Comparison of ENCODE assay signal across 9 cellular contexts in genomic region chr16:67530013-67530939, GRCh38. TPM values are rescaled to one million over a fixed set of nuclear protein-coding genes. Genes with fewer than 3 reads are reported as not detected.
DNase-seq lines count a peak whose midpoint lies in the region; ATAC-seq, FAIRE-seq and TF ChIP-seq lines count a peak whose summit lies in the region.
"Had no signal": no experiment of that assay in that cellular context is flagged by ENCODE, and none has a peak within 500 bp of the region (broad histone marks: within the 10 kb centered on the region; RNA-seq: fewer than 3 reads in every experiment).

No MANE protein-coding gene starts in this region.

- TF ChIP-seq CTCF in endothelial cell of umbilical vein (IDR thresholded peaks at IDR 0.05; ENCODE audit: extremely low read depth in 1 of 2, insufficient read depth in 1 of 2, low read depth in 1 of 2, low read length in 2 of 2): no peak
- TF ChIP-seq CTCF in thoracic aorta (IDR thresholded peaks at IDR 0.05): no peak

- peak overlapping the region; percentile 83 for H2AK5ac ChIP-seq in mesenchymal stem cell (ENCODE audit: low read length, severe bottlenecking)

- H3K23ac ChIP-seq in mesenchymal stem cell (ENCODE audit: low read length in 2 of 2): peak overlapping the region in 1 of 2 experiments; percentile 96

- peak; percentile 69 for ATAC-seq in thoracic aorta (ENCODE audit: insufficient number of reproducible peaks, low FRiP score, low read depth)

- H3K14ac ChIP-seq in mesenchymal stem cell (ENCODE audit: low read length in 2 of 2): peak overlapping the region in 1 of 2 experiments; percentile 99

- DNase-seq in EL (peak; percentile 82), H7 (peak; percentile 88), SK-N-MC (ENCODE audit: low read depth, low spot score) (no peak), endothelial cell of umbilical vein (ENCODE audit: low read depth, low spot score) (peak; percentile 48), mesenchymal stem cell (peak; percentile 87), thoracic aorta (ENCODE audit: low spot score) (peak; percentile 62), MV-4-11 (lab: John Stamatoyannopoulos, UW) (no peak)
- no peak for DNase-seq in stimulated activated CD4-positive, alpha-beta T cell treated with anti-CD3 and anti-CD28 coated beads, Interleukin-1b, Interleukin-23, amount 100 ng/mL, for 48 hours

- H2BK12ac ChIP-seq in mesenchymal stem cell (ENCODE audit: low read length in 2 of 2): peak overlapping the region; percentile 69 to 93

- no TSS peak for BruUV-seq in endothelial cell of umbilical vein (replicated peaks; lab: Mats Ljungman, UMichigan)

- H3K4me2 ChIP-seq in endothelial cell of umbilical vein (ENCODE audit: insufficient read depth, low read length) (peak overlapping the region; percentile 96), mesenchymal stem cell (ENCODE audit: low read length, poor library complexity, severe bottlenecking) (peak overlapping the region; percentile 97)

- CTCF ChIA-PET in endothelial cell of umbilical vein (lab: Charles Lee): interaction anchor here (0.8 to 3.0 kb wide), 9 partner anchors 9 to 304 kb away, joined by 3 to 35 read pairs (median 5); partner anchors contain the start of genes ATP6V0D1 and CARMIL2

- no peaks in the 10 kb centered on the region for H4K20me1 ChIP-seq in endothelial cell of umbilical vein (replicated peaks; ENCODE audit: control insufficient read depth, extremely low read depth, insufficient read depth, low read length)

- H3K9ac ChIP-seq in SK-N-MC (ENCODE audit: insufficient read length) (no peak overlapping the region), endothelial cell of umbilical vein (replicated peaks; ENCODE audit: extremely low read depth, insufficient read depth, low read length) (peak overlapping the region; percentile 85), mesenchymal stem cell (ENCODE audit: low read length) (peak overlapping the region; percentile 96)

- peak overlapping the region; percentile 78 to 98 for H3K18ac ChIP-seq in mesenchymal stem cell (ENCODE audit: low read depth in 1 of 2, low read length in 2 of 2)

- H2BK5ac ChIP-seq in mesenchymal stem cell (ENCODE audit: low read depth, low read length, poor library complexity, severe bottlenecking): peak overlapping the region; percentile 12

- H2BK120ac ChIP-seq in mesenchymal stem cell (ENCODE audit: low read depth, low read length): peak overlapping the region; percentile 89

- peak overlapping the region; percentile 63 for H3K4me3 ChIP-seq in H7 (ENCODE audit: insufficient read depth, low read depth, low read length)
- H3K4me3 ChIP-seq in SK-N-MC: peak overlapping the region; percentile 79
- H3K4me3 ChIP-seq in endothelial cell of umbilical vein (replicated peaks in 1 of 3; ENCODE audit: insufficient read depth in 1 of 3, low read depth in 1 of 3, low read length in 3 of 3): peak overlapping the region; percentile 55 to 85 (median 77)
- H3K4me3 ChIP-seq in mesenchymal stem cell (ENCODE audit: insufficient read depth in 1 of 2, low read depth in 1 of 2, low read length in 2 of 2): peak overlapping the region; percentile 87 to 96
- peak overlapping the region; percentile 99 for H3K4me3 ChIP-seq in thoracic aorta

- peak overlapping the region; percentile 94 to 99 for H3K4ac ChIP-seq in mesenchymal stem cell (ENCODE audit: low read depth in 1 of 2, low read length in 2 of 2)

- POLR2A ChIA-PET in endothelial cell of umbilical vein (lab: Charles Lee): interaction anchor here (1.2 kb wide), 1 partner anchor 7 kb away, joined by 6 read pairs; no protein-coding TSS in a partner anchor

- H4K8ac ChIP-seq in mesenchymal stem cell (ENCODE audit: low read length): peak overlapping the region; percentile 79

- H3K4me1 ChIP-seq in endothelial cell of umbilical vein (ENCODE audit: control insufficient read depth, extremely low read depth, insufficient read depth, low read length) (peaks cover 15% of the 10 kb centered on the region), mesenchymal stem cell (ENCODE audit: control insufficient read depth, insufficient read depth, low read depth, low read length) (peaks cover 37% of the 10 kb centered on the region), thoracic aorta (ENCODE audit: control insufficient read depth in 1 of 2, low read depth in 2 of 2) (peaks cover 29 to 44% of the 10 kb centered on the region in 2 donors)

- H3K9me3 ChIP-seq in SK-N-MC (ENCODE audit: low read depth, low read length): no peaks in the 10 kb centered on the region
- H3K9me3 ChIP-seq in endothelial cell of umbilical vein (replicated peaks; ENCODE audit: control insufficient read depth, insufficient read depth, low read length): no peaks in the 10 kb centered on the region
- no peaks in the 10 kb centered on the region for H3K9me3 ChIP-seq in mesenchymal stem cell (ENCODE audit: control insufficient read depth, low read length)
- H3K9me3 ChIP-seq in thoracic aorta: no peaks in the 10 kb centered on the region

- H3K79me1 ChIP-seq in mesenchymal stem cell (replicated peaks; ENCODE audit: low read length, poor library complexity, severe bottlenecking): peaks cover 14% of the 10 kb centered on the region

- H2AFZ ChIP-seq in endothelial cell of umbilical vein (ENCODE audit: low read depth, low read length): peak overlapping the region; percentile 80
- no peak overlapping the region for H2AFZ ChIP-seq in mesenchymal stem cell (ENCODE audit: low read depth, low read length)

- 8% methylated on average over 46 of the region's 48 CpGs for WGBS in mesenchymal stem cell

- peak overlapping the region; percentile 71 for H2BK15ac ChIP-seq in mesenchymal stem cell (ENCODE audit: low read depth, poor library complexity, severe bottlenecking)

- no peaks in the 10 kb centered on the region for H3K9me1 ChIP-seq in endothelial cell of umbilical vein (replicated peaks; ENCODE audit: control insufficient read depth, extremely low read depth, insufficient read depth, low read length)

- no peak overlapping the region for H3K27ac ChIP-seq in SK-N-MC
- H3K27ac ChIP-seq in endothelial cell of umbilical vein (ENCODE audit: insufficient read depth, low read depth, low read length): peak overlapping the region; percentile 76
- H3K27ac ChIP-seq in mesenchymal stem cell (ENCODE audit: low read length, poor library complexity, severe bottlenecking): peak overlapping the region; percentile 43
- H3K27ac ChIP-seq in thoracic aorta: peak overlapping the region; percentile 94 to 98

- intact Hi-C loops in endothelial cell of umbilical vein (cut with micrococcal nuclease): no loop called here

- FAIRE-seq in endothelial cell of umbilical vein (lab: Jason Lieb, UNC): peak; percentile 35
- FAIRE-seq: colon had no signal

- H3K79me2 ChIP-seq in endothelial cell of umbilical vein (ENCODE audit: control insufficient read depth, insufficient read depth, low read length): peaks cover 46% of the 10 kb centered on the region

- dilution Hi-C loops in endothelial cell of umbilical vein (cut with MboI; ENCODE audit: extremely low pct_ligation_motif_present, low sequenced_read_pairs): no loop called here

- no peaks in the 10 kb centered on the region for H3K36me3 ChIP-seq in H7 (replicated peaks; ENCODE audit: control insufficient read depth, insufficient read depth, low read length)
- no peaks in the 10 kb centered on the region for H3K36me3 ChIP-seq in SK-N-MC (ENCODE audit: insufficient read depth, low read length)
- no peaks in the 10 kb centered on the region for H3K36me3 ChIP-seq in endothelial cell of umbilical vein (ENCODE audit: control insufficient read depth in 2 of 2, extremely low read depth in 1 of 2, insufficient read depth in 2 of 2, low read length in 2 of 2)
- peaks cover 3 to 12% of the 10 kb centered on the region in 2 experiments for H3K36me3 ChIP-seq in mesenchymal stem cell (ENCODE audit: control insufficient read depth in 1 of 2, insufficient read depth in 2 of 2, low read depth in 1 of 2, low read length in 2 of 2)
- no peaks in the 10 kb centered on the region for H3K36me3 ChIP-seq in thoracic aorta

- peak; percentile 44 for TF ChIP-seq POLR2A in endothelial cell of umbilical vein (IDR thresholded peaks at IDR 0.05; ENCODE audit: low read depth, low read length)

- H3K27me3 ChIP-seq in H7 (ENCODE audit: control insufficient read depth, insufficient read depth, low read length) (peaks cover 61% of the 10 kb centered on the region), endothelial cell of umbilical vein (ENCODE audit: control insufficient read depth in 2 of 2, insufficient read depth in 2 of 2, low read length in 2 of 2) (no peaks in the 10 kb centered on the region), mesenchymal stem cell (ENCODE audit: control insufficient read depth in 1 of 2, insufficient read depth in 1 of 2, low read length in 2 of 2) (no peaks in the 10 kb centered on the region), thoracic aorta (replicated peaks; ENCODE audit: insufficient read depth) (no peaks in the 10 kb centered on the region)

- peak overlapping the region; percentile 83 for H4K91ac ChIP-seq in mesenchymal stem cell (ENCODE audit: low read length)

RNA-seq across cellular contexts. Expression of gene RIPOR1, which starts 1.6 kb away (rescaled TPM):
- 8.5 and 9.5 TPM in 2 replicates for total RNA-seq in H7 (2014; rRNA removed; shearing (Covaris generic))
- total RNA-seq in endothelial cell of umbilical vein: 137 and 144 TPM in 2 replicates
- 41.6 and 45.3 TPM in 2 replicates for polyA plus RNA-seq in endothelial cell of umbilical vein
- 29.3 and 37.8 TPM in 2 replicates for polyA plus RNA-seq in endothelial cell of umbilical vein (2011; cell fraction: cytosol; rRNA removed)
- polyA plus RNA-seq in endothelial cell of umbilical vein (2011; cell fraction: nucleus; rRNA removed): 161 and 168 TPM in 2 replicates
- 90.7 and 108 TPM in 2 replicates for polyA plus RNA-seq in endothelial cell of umbilical vein (2012)
- polyA minus RNA-seq in endothelial cell of umbilical vein: 46.1 and 61.3 TPM in 2 replicates
- 23.0 TPM for polyA minus RNA-seq in endothelial cell of umbilical vein (2011; cell fraction: cytosol; rRNA and poly(A)+ RNA removed)
- 49.3 and 63.4 TPM in 2 replicates for polyA minus RNA-seq in endothelial cell of umbilical vein (2011; cell fraction: nucleus; rRNA and poly(A)+ RNA removed)
- polyA plus RNA-seq in mesenchymal stem cell (2013, experiment 1 of 2): 59.7 TPM
- 58.4 TPM for polyA plus RNA-seq in mesenchymal stem cell (2013, experiment 2 of 2)
- 100 to 1,000 TPM in 1 of 2 donors, 10 to 100 TPM in 1; 98.0 to 101 TPM for total RNA-seq in thoracic aorta

RNA-seq across cellular contexts. Expression of gene CTCF, which starts 32.0 kb away (rescaled TPM):
- total RNA-seq in H7 (2014; rRNA removed; shearing (Covaris generic)): 35.7 and 42.9 TPM in 2 replicates
- total RNA-seq in endothelial cell of umbilical vein (40.0 and 40.7 TPM in 2 replicates), thoracic aorta (10 to 100 TPM; 23.0 to 26.7 TPM)
- 16.9 and 20.7 TPM in 2 replicates for polyA plus RNA-seq in endothelial cell of umbilical vein
- 27.9 and 31.1 TPM in 2 replicates for polyA plus RNA-seq in endothelial cell of umbilical vein (2011; cell fraction: cytosol; rRNA removed)
- polyA plus RNA-seq in endothelial cell of umbilical vein (2011; cell fraction: nucleus; rRNA removed): 29.5 and 35.6 TPM in 2 replicates
- 26.3 and 34.7 TPM in 2 replicates for polyA plus RNA-seq in endothelial cell of umbilical vein (2012)
- 35.9 and 42.7 TPM in 2 replicates for polyA minus RNA-seq in endothelial cell of umbilical vein
- 32.0 TPM for polyA minus RNA-seq in endothelial cell of umbilical vein (2011; cell fraction: cytosol; rRNA and poly(A)+ RNA removed)
- 21.0 and 28.5 TPM in 2 replicates for polyA minus RNA-seq in endothelial cell of umbilical vein (2011; cell fraction: nucleus; rRNA and poly(A)+ RNA removed)
- polyA plus RNA-seq in mesenchymal stem cell (2013, experiment 1 of 2): 19.8 TPM
- polyA plus RNA-seq in mesenchymal stem cell (2013, experiment 2 of 2): 18.5 TPM

RNA-seq across cellular contexts. Expression of gene AGRP, which starts 46.9 kb away (rescaled TPM):
- total RNA-seq in H7 (2014; rRNA removed; shearing (Covaris generic)): 1.1 TPM in 1 of 2 replicates, not detected in the other
- not detected in 2 replicates for total RNA-seq in endothelial cell of umbilical vein
- not detected in 2 replicates for polyA plus RNA-seq in endothelial cell of umbilical vein
- not detected in 2 replicates for polyA plus RNA-seq in endothelial cell of umbilical vein (2011; cell fraction: cytosol; rRNA removed)
- not detected in 2 replicates for polyA plus RNA-seq in endothelial cell of umbilical vein (2011; cell fraction: nucleus; rRNA removed)
- not detected in 2 replicates for polyA plus RNA-seq in endothelial cell of umbilical vein (2012)
- polyA minus RNA-seq in endothelial cell of umbilical vein: not detected in 2 replicates
- polyA minus RNA-seq in endothelial cell of umbilical vein (2011; cell fraction: cytosol; rRNA and poly(A)+ RNA removed): not detected
- polyA minus RNA-seq in endothelial cell of umbilical vein (2011; cell fraction: nucleus; rRNA and poly(A)+ RNA removed): not detected in 2 replicates
- not detected for polyA plus RNA-seq in mesenchymal stem cell (2013, experiment 1 of 2)
- polyA plus RNA-seq in mesenchymal stem cell (2013, experiment 2 of 2): not detected
- total RNA-seq in thoracic aorta: not detected

RNA-seq across cellular contexts. Expression of gene ATP6V0D1, which starts 49.3 kb away (rescaled TPM):
- 58.4 and 76.9 TPM in 2 replicates for total RNA-seq in H7 (2014; rRNA removed; shearing (Covaris generic))
- total RNA-seq in endothelial cell of umbilical vein: 77.1 and 82.8 TPM in 2 replicates
- 232 and 254 TPM in 2 replicates for polyA plus RNA-seq in endothelial cell of umbilical vein
- polyA plus RNA-seq in endothelial cell of umbilical vein (2011; cell fraction: cytosol; rRNA removed): 157 and 178 TPM in 2 replicates
- polyA plus RNA-seq in endothelial cell of umbilical vein (2011; cell fraction: nucleus; rRNA removed): 77.5 and 83.5 TPM in 2 replicates
- 133 and 143 TPM in 2 replicates for polyA plus RNA-seq in endothelial cell of umbilical vein (2012)
- polyA minus RNA-seq in endothelial cell of umbilical vein: 213 and 277 TPM in 2 replicates
- polyA minus RNA-seq in endothelial cell of umbilical vein (2011; cell fraction: cytosol; rRNA and poly(A)+ RNA removed): 89.4 TPM
- 35.4 and 43.4 TPM in 2 replicates for polyA minus RNA-seq in endothelial cell of umbilical vein (2011; cell fraction: nucleus; rRNA and poly(A)+ RNA removed)
- polyA plus RNA-seq in mesenchymal stem cell (2013, experiment 1 of 2): 140 TPM
- 136 TPM for polyA plus RNA-seq in mesenchymal stem cell (2013, experiment 2 of 2)
- 10 to 100 TPM; 68.6 to 72.7 TPM for total RNA-seq in thoracic aorta

Comparison
In these comparisons a context has a peak if more than half of its experiments do, and no peak if none do; other contexts are left out.
1. DNase-seq: peak in EL (single experiment), H7 (single experiment), endothelial cell of umbilical vein (single experiment), mesenchymal stem cell (single experiment) and thoracic aorta (single experiment); none in SK-N-MC (single experiment), MV-4-11 (single experiment) and stimulated activated CD4-positive, alpha-beta T cell treated with anti-CD3 and anti-CD28 coated beads, Interleukin-1b, Interleukin-23, amount 100 ng/mL, for 48 hours (single experiment).
2. Peak in every context shown above with its lines, with median percentiles within 50 percentile points of each other: H3K4me3 ChIP-seq.